Comparison of ENCODE assay signal across 9 cellular contexts in genomic region chr19:3665681-3666544, GRCh38. TPM values are rescaled to one million over a fixed set of nuclear protein-coding genes. Genes with fewer than 3 reads are reported as not detected.
A peak's percentile ranks its signal among the peaks of the same experiment; 100 is the strongest.
DNase-seq lines count a peak whose midpoint lies in the region; ATAC-seq and TF ChIP-seq lines count a peak whose summit lies in the region.
"Had no signal": no experiment of that assay in that cellular context is flagged by ENCODE, and none has a peak within 500 bp of the region (broad histone marks: within the 10 kb centered on the region; RNA-seq: fewer than 3 reads in every experiment).

No MANE protein-coding gene starts in this region.

- no peak overlapping the region for H3K4me3 ChIP-seq in body of pancreas
- H3K4me3 ChIP-seq: skin epidermis had no signal

- TF ChIP-seq CTCF in C4-2B (conservative IDR thresholded peaks at IDR 0.05) = peak; percentile 98
- peak; percentile 84 for TF ChIP-seq CTCF in VCaP (conservative IDR thresholded peaks at IDR 0.05)
- peak; percentile 82 to 96 (median 94) for TF ChIP-seq CTCF in body of pancreas (IDR thresholded peaks at IDR 0.05)

- peaks cover 6% of the 10 kb centered on the region for H3K4me1 ChIP-seq in body of pancreas

- TF ChIP-seq POLR2A in body of pancreas (IDR thresholded peaks at IDR 0.05) = no peak

- DNase-seq in body of pancreas = peak; percentile 48 to 74 (median 66)
- DNase-seq in kidney glomerular epithelial cell (lab: John Stamatoyannopoulos, UW) = peak; percentile 29
- DNase-seq in stimulated activated CD4-positive, alpha-beta T cell treated with anti-CD3 and anti-CD28 coated beads, Interleukin-4, amount 100 ng/mL, for 1 hour = peak; percentile 78
- DNase-seq in ACHN = no peak

- WGBS in body of pancreas, 2 donors = 28 to 64% methylated on average over 7 to 40 of the region's 40 CpGs

- intact Hi-C loops in body of pancreas (cut with DNase I) = loop anchor here (5.0 kb wide), 2 partner anchors 41 to 156 kb away; partner anchors contain the start of gene TJP3

- H3K27me3 ChIP-seq in body of pancreas = no peaks in the 10 kb centered on the region

- peaks cover 0 to 3% of the 10 kb centered on the region in 2 donors for H3K36me3 ChIP-seq in body of pancreas (replicated peaks in 1 of 2; ENCODE audit: insufficient read depth in 1 of 2, low read depth in 2 of 2)

- peak; percentile 51 for ATAC-seq in HG02642 (IDR thresholded peaks at IDR 0.05; ENCODE audit: poor library complexity, unreplicated experiment)
- ATAC-seq in body of pancreas = peak; percentile 73
- ATAC-seq in GM19324 (IDR thresholded peaks at IDR 0.05; ENCODE audit: low FRiP score, unreplicated experiment) = no peak

- H3K27ac ChIP-seq in C4-2B (no peak overlapping the region), VCaP (no peak overlapping the region), body of pancreas (no peak overlapping the region)

- no peaks in the 10 kb centered on the region for H3K9me3 ChIP-seq in body of pancreas

- in situ Hi-C loops in ACHN (cut with HindIII; ENCODE audit: low pct_ligation_motif_present, low pct_unique_long_range_greater_than_20kb, low sequenced_read_pairs) = no loop called here

RNA-seq across cellular contexts. Expression of gene PIP5K1C, which starts 34.4 kb away (rescaled TPM):
- total RNA-seq in body of pancreas = 10 to 100 TPM; 16.6 to 30.7 TPM

RNA-seq across cellular contexts. Expression of gene CACTIN, which starts 39.3 kb away (rescaled TPM):
- total RNA-seq in body of pancreas = 10 to 100 TPM; 16.3 to 23.4 TPM

RNA-seq across cellular contexts. Expression of gene TJP3, which starts 42.3 kb away (rescaled TPM):
- 10 to 100 TPM; 15.8 to 21.4 TPM for total RNA-seq in body of pancreas

RNA-seq across cellular contexts. Expression of gene TBXA2R, which starts 59.2 kb away (rescaled TPM):
- total RNA-seq in body of pancreas = 1 to 10 TPM in 1 of 2 donors, under 1 TPM in 1; 0.52 to 3.0 TPM
